ENCODE assay signal across 2 cellular contexts in the genomic region with DNA sequence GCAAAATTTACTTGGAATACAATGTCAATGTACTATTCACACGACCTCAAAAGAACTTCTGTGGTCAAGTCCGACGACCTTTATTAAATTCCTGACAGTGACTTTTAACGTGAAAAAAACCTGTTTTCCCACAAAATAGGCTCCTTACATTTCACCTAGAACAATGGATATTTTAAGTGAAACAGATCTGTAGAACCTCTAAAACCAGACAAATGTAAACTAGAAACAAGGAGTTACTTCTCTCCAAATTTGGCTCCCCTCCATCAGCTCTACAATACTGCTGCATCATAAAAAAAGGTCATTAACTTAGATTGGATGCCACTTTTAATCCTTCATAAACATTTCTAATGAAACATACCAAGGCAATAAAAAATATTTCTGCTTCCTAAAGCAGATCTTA.
TF ChIP-seq lines count a peak whose summit lies in the region.

No MANE protein-coding gene starts in this region.

TF ChIP-seq in IMR-90, 13 proteins besides CTCF, POLR2A, EP300 and RAD21:
- no peak for TF ChIP-seq ELK1 (IDR thresholded peaks at IDR 0.05; ENCODE audit: borderline replicate concordance, low read depth, low read length)
- no peak for TF ChIP-seq FOS (IDR thresholded peaks at IDR 0.05; ENCODE audit: low read depth, low read length)

TF ChIP-seq in K562, 482 proteins besides CTCF, POLR2A, EP300 and RAD21:
- TF ChIP-seq CSDE1 (IDR thresholded peaks at IDR 0.05) (no peak), NFIC (IDR thresholded peaks at IDR 0.05) (peak; percentile 56)
